ENCODE assay signal across 8 cellular contexts in the genomic region with DNA sequence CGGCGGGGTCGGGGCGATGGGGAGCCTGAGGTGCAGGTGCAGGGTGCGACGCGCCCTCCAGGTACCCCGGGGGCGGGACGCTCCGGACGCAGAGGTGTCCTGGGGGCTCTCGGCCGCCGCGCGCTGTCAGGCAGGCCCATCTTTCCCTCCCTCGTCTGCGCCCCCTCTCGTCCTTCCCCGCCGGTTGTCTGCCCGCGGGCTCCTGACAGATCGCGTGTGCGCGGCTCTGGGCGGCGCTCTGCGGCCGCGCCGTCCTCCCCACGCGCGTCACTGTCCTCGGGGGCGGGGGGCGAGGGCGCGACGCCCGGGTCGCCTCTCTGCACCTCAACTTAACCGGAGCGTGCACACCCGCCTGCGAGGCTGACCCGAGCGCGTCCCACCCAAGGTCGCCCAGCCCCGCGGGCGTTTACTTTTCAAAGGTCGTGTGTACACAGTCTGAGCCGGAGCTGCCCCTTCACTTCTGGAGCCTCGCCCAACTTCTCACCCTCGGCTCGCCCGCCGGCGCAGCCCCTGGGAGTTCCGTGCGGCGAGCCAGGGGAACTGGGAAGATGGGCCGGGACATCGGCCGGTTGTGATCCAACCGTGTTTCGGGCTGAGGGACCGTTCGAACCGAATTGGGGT. TPM values are rescaled to one million over a fixed set of nuclear protein-coding genes. Genes with fewer than 3 reads are reported as not detected.
DNase-seq lines count a peak whose midpoint lies in the region; ATAC-seq and TF ChIP-seq lines count a peak whose summit lies in the region.

No MANE protein-coding gene starts in this region.

- TF ChIP-seq EP300 in ovary (IDR thresholded peaks at IDR 0.05), result no peak
- TF ChIP-seq EP300 in upper lobe of left lung (IDR thresholded peaks at IDR 0.05), result no peak

- no peaks in the 10 kb centered on the region for H3K9me3 Mint-ChIP-seq in activated naive CD4-positive, alpha-beta T cell treated with anti-CD3 and anti-CD28 coated beads for 36 hours

- peak overlapping the region; percentile 82 to 91 for H3K4me3 ChIP-seq in Panc1 (ENCODE audit: low read depth in 2 of 2, low read length in 2 of 2)
- H3K4me3 ChIP-seq in ovary, result peak overlapping the region; percentile 94
- H3K4me3 ChIP-seq in upper lobe of left lung, result peak overlapping the region; percentile 40 to 96 (median 93)

- no peaks in the 10 kb centered on the region; the same call in 1 of the 2 replicates for H3K36me3 ChIP-seq in Panc1 (ENCODE audit: control insufficient read depth, insufficient read depth, low read length)
- no peaks in the 10 kb centered on the region for H3K36me3 ChIP-seq in ovary
- H3K36me3 ChIP-seq in upper lobe of left lung, result no peaks in the 10 kb centered on the region

- H3K27ac ChIP-seq in Panc1 (ENCODE audit: low read length), result peak overlapping the region; percentile 60
- H3K27ac ChIP-seq in ovary, result peak overlapping the region; percentile 43 to 89
- peak overlapping the region; percentile 80 to 98 (median 94) for H3K27ac ChIP-seq in upper lobe of left lung

- peak; percentile 28 for ATAC-seq in GM19372 (IDR thresholded peaks at IDR 0.05; ENCODE audit: low read depth, unreplicated experiment)
- ATAC-seq in HG03520 (IDR thresholded peaks at IDR 0.05; ENCODE audit: unreplicated experiment), result peak; percentile 11
- peak; percentile 71 for ATAC-seq in Panc1
- peak; percentile 57 to 75 for ATAC-seq in upper lobe of left lung (ENCODE audit: low FRiP score in 2 of 2)

- BruUV-seq in Panc1 (replicated peaks; lab: Mats Ljungman, UMichigan), result no TSS peak

- H3K36me3 Mint-ChIP-seq in activated naive CD4-positive, alpha-beta T cell treated with anti-CD3 and anti-CD28 coated beads for 36 hours (ENCODE audit: low read depth), result peaks cover 3% of the 10 kb centered on the region

- H3K27ac Mint-ChIP-seq in activated naive CD4-positive, alpha-beta T cell treated with anti-CD3 and anti-CD28 coated beads for 36 hours, result no peak overlapping the region

- H3K27me3 ChIP-seq in Panc1 (ENCODE audit: control insufficient read depth, insufficient read depth, low read length) (no peaks in the 10 kb centered on the region), ovary (no peaks in the 10 kb centered on the region), upper lobe of left lung (no peaks in the 10 kb centered on the region)

- H3K4me1 Mint-ChIP-seq in activated naive CD4-positive, alpha-beta T cell treated with anti-CD3 and anti-CD28 coated beads for 36 hours (ENCODE audit: low read depth), result peaks cover 41% of the 10 kb centered on the region

- intact Hi-C loops in Panc1 (cut with micrococcal nuclease; ENCODE audit: unreplicated experiment), result no loop called here
- intact Hi-C loops in activated naive CD4-positive, alpha-beta T cell treated with anti-CD3 and anti-CD28 coated beads for 36 hours (cut with micrococcal nuclease), result loop anchor here (1.0 to 10.0 kb wide), 8 partner anchors 107 to 1665 kb away; a partner anchor contains a TSS
- intact Hi-C loops in ovary (cut with DNase I), result no loop called here

- peaks cover 27% of the 10 kb centered on the region for H3K4me1 ChIP-seq in Panc1 (ENCODE audit: control insufficient read depth, insufficient read depth, low read length)
- H3K4me1 ChIP-seq in ovary (ENCODE audit: insufficient read depth), result peaks cover 5% of the 10 kb centered on the region
- peaks cover 3 to 48% (median 17%) of the 10 kb centered on the region in 4 donors for H3K4me1 ChIP-seq in upper lobe of left lung

- TF ChIP-seq POLR2A in ovary (IDR thresholded peaks at IDR 0.05) (no peak), upper lobe of left lung (IDR thresholded peaks at IDR 0.05) (peak in 1 of 4 donors; percentile 18)

- no peaks in the 10 kb centered on the region for H3K9me3 ChIP-seq in Panc1 (ENCODE audit: control insufficient read depth, insufficient read depth, low read depth, low read length)
- no peaks in the 10 kb centered on the region for H3K9me3 ChIP-seq in ovary
- H3K9me3 ChIP-seq in upper lobe of left lung, result no peaks in the 10 kb centered on the region

- TF ChIP-seq CTCF in Panc1 (IDR thresholded peaks at IDR 0.05) (peak; percentile 65), ovary (IDR thresholded peaks at IDR 0.05) (peak in 2 of 3 donors; percentile 6 to 12), upper lobe of left lung (IDR thresholded peaks at IDR 0.05) (no peak)

- no peaks in the 10 kb centered on the region for H3K27me3 Mint-ChIP-seq in activated naive CD4-positive, alpha-beta T cell treated with anti-CD3 and anti-CD28 coated beads for 36 hours (ENCODE audit: low read depth)

- WGBS in ovary, 3 donors, result 0 to 1% (median 1%) methylated on average over 35 to 75 of the region's 75 CpGs
- 0% methylated on average over 31 of the region's 75 CpGs; no CpG with 5 or more reads in 1 of the 2 donors for whole genome bisulfite sequencing in upper lobe of left lung, 2 donors

- in situ Hi-C loops in Panc1 (cut with HindIII; ENCODE audit: low pct_unique_long_range_greater_than_20kb, low sequenced_read_pairs), result no loop called here

- POLR2A ChIA-PET in Panc1 (lab: Charles Lee), result no interaction called here

- DNase-seq in COLO829 (ENCODE audit: low spot score), result peak; percentile 38
- DNase-seq in Panc1 (ENCODE audit: low read depth, low spot score), result no peak
- DNase-seq in activated naive CD4-positive, alpha-beta T cell treated with anti-CD3 and anti-CD28 coated beads for 36 hours, result peak; percentile 56
- DNase-seq in glomerular visceral epithelial cell (ENCODE audit: extremely low spot score), result peak; percentile 50
- peak; percentile 57 to 79 (median 77) for DNase-seq in ovary
- DNase-seq in upper lobe of left lung, result peak; percentile 74 to 92

- CTCF ChIA-PET in Panc1 (lab: Charles Lee), result interaction anchor here (0.6 kb wide), 1 partner anchor 136 kb away, joined by 3 read pairs; no protein-coding TSS in a partner anchor
- CTCF ChIA-PET in activated naive CD4-positive, alpha-beta T cell treated with anti-CD3 and anti-CD28 coated beads for 36 hours (lab: Charles Lee), result no interaction called here

- H3K4me3 Mint-ChIP-seq in activated naive CD4-positive, alpha-beta T cell treated with anti-CD3 and anti-CD28 coated beads for 36 hours, result peak overlapping the region; percentile 82

RNA-seq across cellular contexts. Expression of a gene that starts 0.5 kb away (rescaled TPM):
- total RNA-seq in Panc1 (2021; ENCODE audit: unreplicated experiment) (52.7 TPM), ovary (10 to 100 TPM; 20.0 to 45.2 (median 34.1) TPM), upper lobe of left lung (100 to 1,000 TPM in 1 of 6 donors, 10 to 100 TPM in 5; 51.2 to 147 (median 79.4) TPM)
- 66.6 TPM for polyA plus RNA-seq in Panc1 (2012; ENCODE audit: insufficient read length)
- total RNA-seq in activated naive CD4-positive, alpha-beta T cell treated with anti-CD3 and anti-CD28 coated beads for 36 hours, result 10 to 100 TPM; 17.6 to 23.1 TPM
- 10 to 100 TPM; 21.5 to 30.4 TPM for polyA plus RNA-seq in ovary

Comparison
In these comparisons a context has a peak if more than half of its experiments do, and no peak if none do; other contexts are left out.
1. ATAC-seq: peak in every context shown above with its lines; median percentile 71 in Panc1; 66 in upper lobe of left lung; 28 in GM19372; 11 in HG03520.
2. CTCF ChIP-seq: peak in Panc1 (single experiment) and ovary (2 of 3); none in upper lobe of left lung (0 of 6).
3. Peak in every context shown above with its lines, with median percentiles within 50 percentile points of each other: H3K27ac ChIP-seq and H3K4me3 ChIP-seq.